Comparison of ENCODE assay signal across 12 cellular contexts in genomic region chr15:62046064-62046779, GRCh38. TPM values are rescaled to one million over a fixed set of nuclear protein-coding genes. Genes with fewer than 3 reads are reported as not detected.
A peak's percentile ranks its signal among the peaks of the same experiment; 100 is the strongest.
DNase-seq lines count a peak whose midpoint lies in the region; ATAC-seq and TF ChIP-seq lines count a peak whose summit lies in the region.
"Had no signal": no experiment of that assay in that cellular context is flagged by ENCODE, and none has a peak within 500 bp of the region (broad histone marks: within the 10 kb centered on the region; RNA-seq: fewer than 3 reads in every experiment).

No MANE protein-coding gene starts in this region.

- no peaks in the 10 kb centered on the region for H3K27me3 ChIP-seq in WERI-Rb-1 (ENCODE audit: insufficient read depth, low read depth, severe bottlenecking)
- H3K27me3 ChIP-seq: vagina had no signal

- peak overlapping the region; percentile 4 for H3K27ac Mint-ChIP-seq in activated naive CD8-positive, alpha-beta T cell treated with anti-CD3 and anti-CD28 coated beads for 36 hours
- no peak overlapping the region for H3K27ac Mint-ChIP-seq in Calu3 (ENCODE audit: unreplicated experiment)
- H3K27ac Mint-ChIP-seq in stimulated activated memory B cell treated with anti-CD40 and anti-IgM and Interleukin-4, amounts not matched to agents 10 μg/mL and 1 μg/mL and 100 μg/mL, for 72 hours, result no peak overlapping the region

- no peaks in the 10 kb centered on the region for H3K27me3 Mint-ChIP-seq in activated naive CD8-positive, alpha-beta T cell treated with anti-CD3 and anti-CD28 coated beads for 36 hours
- H3K27me3 Mint-ChIP-seq in Calu3 (ENCODE audit: unreplicated experiment), result no peaks in the 10 kb centered on the region
- H3K27me3 Mint-ChIP-seq in stimulated activated memory B cell treated with anti-CD40 and anti-IgM and Interleukin-4, amounts not matched to agents 10 μg/mL and 1 μg/mL and 100 μg/mL, for 72 hours, result no peaks in the 10 kb centered on the region

- CTCF ChIA-PET in Calu3 (lab: Charles Lee), result no interaction called here

- DNase-seq in GM12864 (ENCODE audit: low read depth), result no peak
- peak; percentile 37 for DNase-seq in GM20000 (ENCODE audit: low spot score)
- no peak for DNase-seq in activated naive CD8-positive, alpha-beta T cell treated with anti-CD3 and anti-CD28 coated beads for 36 hours
- DNase-seq in stimulated activated CD4-positive, alpha-beta T cell treated with anti-CD3 and anti-CD28 coated beads, Interleukin-4, amount 100 ng/mL, for 4 hours, result no peak
- no peak for DNase-seq in WERI-Rb-1
- no peak for DNase-seq in Calu3
- DNase-seq: cerebellar nuclear complex, DMS79 treated with DMSO at 0.1 percent for 48 hours, head of caudate nucleus had no signal

- peak; percentile 59 for ATAC-seq in HG03280 (IDR thresholded peaks at IDR 0.05; ENCODE audit: unreplicated experiment)
- no peak for ATAC-seq in stimulated activated memory B cell treated with anti-CD40 and anti-IgM and Interleukin-4, amounts not matched to agents 10 μg/mL and 1 μg/mL and 100 μg/mL, for 72 hours

- H3K4me3 ChIP-seq in GM12864 (ENCODE audit: low read depth, low read length), result peak overlapping the region; percentile 9; the same call in 1 of the 2 replicates
- no peak overlapping the region for H3K4me3 ChIP-seq in WERI-Rb-1 (ENCODE audit: low read depth, low read length)
- H3K4me3 ChIP-seq: vagina had no signal

- H3K9me3 Mint-ChIP-seq in activated naive CD8-positive, alpha-beta T cell treated with anti-CD3 and anti-CD28 coated beads for 36 hours, result peaks cover 4% of the 10 kb centered on the region
- peaks cover 2% of the 10 kb centered on the region for H3K9me3 Mint-ChIP-seq in Calu3 (ENCODE audit: low read depth, unreplicated experiment)
- no peaks in the 10 kb centered on the region for H3K9me3 Mint-ChIP-seq in stimulated activated memory B cell treated with anti-CD40 and anti-IgM and Interleukin-4, amounts not matched to agents 10 μg/mL and 1 μg/mL and 100 μg/mL, for 72 hours

- no peak overlapping the region for H3K27ac ChIP-seq in WERI-Rb-1
- H3K27ac ChIP-seq: vagina had no signal

- BruUV-seq in Calu3 (replicated peaks; lab: Mats Ljungman, UMichigan), result no TSS peak

- intact Hi-C loops in Calu3 (cut with micrococcal nuclease; ENCODE audit: unreplicated experiment), result no loop called here

- H3K36me3 ChIP-seq in WERI-Rb-1, result no peaks in the 10 kb centered on the region

- H3K4me3 Mint-ChIP-seq in activated naive CD8-positive, alpha-beta T cell treated with anti-CD3 and anti-CD28 coated beads for 36 hours, result peak overlapping the region; percentile 5
- H3K4me3 Mint-ChIP-seq in Calu3 (ENCODE audit: low read depth, unreplicated experiment), result no peak overlapping the region
- H3K4me3 Mint-ChIP-seq in stimulated activated memory B cell treated with anti-CD40 and anti-IgM and Interleukin-4, amounts not matched to agents 10 μg/mL and 1 μg/mL and 100 μg/mL, for 72 hours, result no peak overlapping the region

- H3K36me3 Mint-ChIP-seq in activated naive CD8-positive, alpha-beta T cell treated with anti-CD3 and anti-CD28 coated beads for 36 hours, result peaks cover 10% of the 10 kb centered on the region
- H3K36me3 Mint-ChIP-seq in Calu3 (ENCODE audit: insufficient read depth, unreplicated experiment), result no peaks in the 10 kb centered on the region
- peaks cover 7% of the 10 kb centered on the region for H3K36me3 Mint-ChIP-seq in stimulated activated memory B cell treated with anti-CD40 and anti-IgM and Interleukin-4, amounts not matched to agents 10 μg/mL and 1 μg/mL and 100 μg/mL, for 72 hours

- H3K4me1 Mint-ChIP-seq in activated naive CD8-positive, alpha-beta T cell treated with anti-CD3 and anti-CD28 coated beads for 36 hours, result peaks cover 18% of the 10 kb centered on the region
- H3K4me1 Mint-ChIP-seq in Calu3 (ENCODE audit: low read depth, unreplicated experiment), result peaks cover 17% of the 10 kb centered on the region
- peaks cover 40% of the 10 kb centered on the region for H3K4me1 Mint-ChIP-seq in stimulated activated memory B cell treated with anti-CD40 and anti-IgM and Interleukin-4, amounts not matched to agents 10 μg/mL and 1 μg/mL and 100 μg/mL, for 72 hours

- no peaks in the 10 kb centered on the region for H3K9me3 ChIP-seq in WERI-Rb-1 (ENCODE audit: severe bottlenecking)
- H3K9me3 ChIP-seq: vagina had no signal

- no peak for TF ChIP-seq CTCF in GM12864 (IDR thresholded peaks at IDR 0.05; ENCODE audit: low read depth, low read length, missing control alignments)
- no peak for TF ChIP-seq CTCF in GM20000 (IDR thresholded peaks at IDR 0.05; ENCODE audit: extremely low read depth, missing control alignments)
- no peak for TF ChIP-seq CTCF in WERI-Rb-1 (IDR thresholded peaks at IDR 0.05; ENCODE audit: low read depth, low read length)
- TF ChIP-seq CTCF in Calu3 (IDR thresholded peaks at IDR 0.05; ENCODE audit: unreplicated experiment), result no peak

RNA-seq across cellular contexts. Expression of gene VPS13C, which starts 14.0 kb away (rescaled TPM):
- total RNA-seq in activated naive CD8-positive, alpha-beta T cell treated with anti-CD3 and anti-CD28 coated beads for 36 hours, result 10 to 100 TPM; 29.8 to 31.5 TPM
- total RNA-seq in Calu3 (2022), result 99.9 and 101 TPM in 2 replicates

RNA-seq across cellular contexts. Expression of gene C2CD4A, which starts 20.6 kb away (rescaled TPM):
- under 1 TPM; 0.12 to 0.20 TPM for total RNA-seq in activated naive CD8-positive, alpha-beta T cell treated with anti-CD3 and anti-CD28 coated beads for 36 hours
- 17.1 and 17.6 TPM in 2 replicates for total RNA-seq in Calu3 (2022)
- total RNA-seq: vagina had no signal

Comparison
In these comparisons a context has a peak if more than half of its experiments do, and no peak if none do; other contexts are left out.
1. RNA of gene C2CD4A, which starts 20.6 kb away (total RNA-seq): 17.1 to 17.6 TPM in Calu3; 0.12 to 0.20 TPM in activated naive CD8-positive, alpha-beta T cell treated with anti-CD3 and anti-CD28 coated beads for 36 hours; every median in the first group is over 10 times any median in the second.